In the genomic region with DNA sequence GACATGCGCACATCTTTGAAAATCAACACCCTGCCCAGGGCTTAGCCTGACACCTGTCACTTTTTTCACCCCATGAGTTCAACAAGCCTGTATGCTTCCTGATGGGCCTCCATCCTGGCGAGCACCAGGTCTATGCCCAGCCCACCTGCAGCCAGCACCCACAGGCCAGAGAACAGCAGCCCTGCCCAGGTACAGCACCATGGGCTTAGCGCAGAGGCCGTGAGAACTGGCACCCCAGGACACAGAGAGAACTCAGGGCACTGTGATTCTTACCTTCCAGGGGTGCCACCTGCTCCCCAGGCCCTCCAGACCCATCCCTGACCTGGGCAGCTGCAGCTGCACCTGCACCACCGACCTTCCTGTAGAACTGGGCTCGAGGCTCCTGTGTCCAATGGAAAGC, we compare ENCODE assay signal across 22 cellular contexts.
DNase-seq lines count a peak whose midpoint lies in the region; ATAC-seq and TF ChIP-seq lines count a peak whose summit lies in the region.
"Had no signal": no experiment of that assay in that cellular context is flagged by ENCODE, and none has a peak within 500 bp of the region (broad histone marks: within the 10 kb centered on the region; RNA-seq: fewer than 3 reads in every experiment).

No MANE protein-coding gene starts in this region.

- H3K9me3 ChIP-seq in RWPE2 (ENCODE audit: severe bottlenecking) (no peaks in the 10 kb centered on the region), neuronal stem cell (replicated peaks in 1 of 2; ENCODE audit: control insufficient read depth in 2 of 2, insufficient read depth in 1 of 2, low read depth in 1 of 2, low read length in 2 of 2) (no peaks in the 10 kb centered on the region), spleen (peaks cover 0 to 3% (median 0%) of the 10 kb centered on the region in 8 donors), SJCRH30 (replicated peaks) (no peaks in the 10 kb centered on the region)
- H3K9me3 ChIP-seq: A549, BE2C, HAP-1 had no signal

- H2BK120ac ChIP-seq in neuronal stem cell (ENCODE audit: low read depth, low read length), result no peak overlapping the region

- H2AFZ ChIP-seq in neuronal stem cell (ENCODE audit: low read length), result no peak overlapping the region

- intact Hi-C loops in CD14-positive monocyte (cut with micrococcal nuclease) (no loop called here), spleen (cut with DNase I; ENCODE audit: low total_unique reads) (no loop called here)

- H3K27ac ChIP-seq in RWPE2 (ENCODE audit: poor library complexity, severe bottlenecking) (no peak overlapping the region), neuronal stem cell (replicated peaks; ENCODE audit: low read length) (no peak overlapping the region), spleen (no peak overlapping the region), SJCRH30 (no peak overlapping the region)
- H3K27ac ChIP-seq: A549; BLaER1 treated with 17β-estradiol and CSF1 and Interleukin-3, amounts not matched to agents 10 nM and 100 nM had no signal

- no peak overlapping the region for H3K9ac ChIP-seq in neuronal stem cell (ENCODE audit: low read depth, low read length, poor library complexity)
- H3K9ac ChIP-seq: BLaER1 treated with 17β-estradiol and CSF1 and Interleukin-3, amounts not matched to agents 10 nM and 100 nM had no signal

- H3K18ac ChIP-seq in neuronal stem cell (ENCODE audit: low read length), result no peak overlapping the region

- H3K27ac Mint-ChIP-seq in CD14-positive monocyte, result no peak overlapping the region
- H3K27ac Mint-ChIP-seq: CD4-positive, alpha-beta memory T cell; HFFc6 had no signal

- H3K14ac ChIP-seq in neuronal stem cell (ENCODE audit: low read length), result no peak overlapping the region

- H3K9me3 Mint-ChIP-seq in CD14-positive monocyte, result peaks cover 0 to 8% (median 2%) of the 10 kb centered on the region in 7 donors

- H3K27me3 Mint-ChIP-seq in CD14-positive monocyte (ENCODE audit: low read depth in 3 of 3), result peaks cover 0 to 11% (median 9%) of the 10 kb centered on the region in 3 donors

- TF ChIP-seq POLR2A in spleen (IDR thresholded peaks at IDR 0.05), result no peak

- H3K4me3 Mint-ChIP-seq in CD14-positive monocyte, result no peak overlapping the region
- H3K4me3 Mint-ChIP-seq: CD4-positive, alpha-beta memory T cell; HFFc6 had no signal

- H2BK12ac ChIP-seq in neuronal stem cell (ENCODE audit: low read length), result no peak overlapping the region

- H2BK15ac ChIP-seq in neuronal stem cell (ENCODE audit: low read length), result no peak overlapping the region

- no peaks in the 10 kb centered on the region for H3K36me3 Mint-ChIP-seq in CD14-positive monocyte
- H3K36me3 Mint-ChIP-seq: CD4-positive, alpha-beta memory T cell had no signal

- peaks cover 9% of the 10 kb centered on the region for H3K27me3 ChIP-seq in RWPE2 (ENCODE audit: insufficient read depth, poor library complexity, severe bottlenecking)
- H3K27me3 ChIP-seq in neuronal stem cell (ENCODE audit: control insufficient read depth in 3 of 3, insufficient read depth in 3 of 3, low read depth in 1 of 3, low read length in 3 of 3), result no peaks in the 10 kb centered on the region
- H3K27me3 ChIP-seq in spleen (replicated peaks in 1 of 7), result peaks cover 0 to 34% (median 0%) of the 10 kb centered on the region in 7 donors
- no peaks in the 10 kb centered on the region for H3K27me3 ChIP-seq in SJCRH30
- H3K27me3 ChIP-seq: BE2C had no signal

- ATAC-seq in RWPE2 (ENCODE audit: low read depth) (no peak), GM18909 (IDR thresholded peaks at IDR 0.05; ENCODE audit: poor library complexity, unreplicated experiment) (no peak)
- ATAC-seq: A549 had no signal

- peak overlapping the region; percentile 43 for H2BK5ac ChIP-seq in neuronal stem cell (ENCODE audit: low read length)

- no peak overlapping the region for H2AK5ac ChIP-seq in neuronal stem cell (ENCODE audit: low read depth, low read length)

- no peaks in the 10 kb centered on the region for H3K4me1 Mint-ChIP-seq in CD14-positive monocyte
- H3K4me1 Mint-ChIP-seq: CD4-positive, alpha-beta memory T cell had no signal

- no peak overlapping the region for H4K91ac ChIP-seq in neuronal stem cell (ENCODE audit: low read depth, low read length, poor library complexity)

- DNase-seq in CD14-positive monocyte (ENCODE audit: low spot score) (peak; percentile 18), RWPE2 (ENCODE audit: low spot score) (peak; percentile 16), neuronal stem cell (ENCODE audit: low spot score) (no peak), spleen (peak; percentile 48), SJCRH30 (no peak)
- DNase-seq in activated effector memory CD4-positive, alpha-beta T cell treated with anti-CD3 and anti-CD28 coated beads, Interleukin-2, amount 50 U/mL, for 16 hours, result no peak
- DNase-seq: 8988T; ACHN; AML-193; BE2C; Calu3; CD4-positive, alpha-beta memory T cell; COR-L47; DMS53; DMS79 treated with DMSO at 0.1 percent for 48 hours; GF-D8; GOT3; HFFc6 had no signal

- H3K36me3 ChIP-seq in RWPE2 (ENCODE audit: low read depth) (no peaks in the 10 kb centered on the region), neuronal stem cell (replicated peaks in 1 of 2; ENCODE audit: control insufficient read depth in 2 of 2, insufficient read depth in 2 of 2, low read length in 2 of 2) (no peaks in the 10 kb centered on the region), spleen (no peaks in the 10 kb centered on the region), SJCRH30 (no peaks in the 10 kb centered on the region)
- H3K36me3 ChIP-seq: BE2C; BLaER1 treated with 17β-estradiol and CSF1 and Interleukin-3, amounts not matched to agents 10 nM and 100 nM; HAP-1 had no signal

- WGBS in neuronal stem cell (ENCODE audit: extremely low coverage in 2 of 2, insufficient read length in 2 of 2, insufficient replicate concordance in 1 of 2), 2 donors, result no CpG with 5 or more reads among the region's 6 CpGs
- WGBS in spleen, 5 donors, result 69 to 88% (median 83%) methylated on average over 6 of the region's 6 CpGs

- H3K4me3 ChIP-seq in RWPE2 (ENCODE audit: severe bottlenecking), result no peak overlapping the region
- no peak overlapping the region for H3K4me3 ChIP-seq in neuronal stem cell (ENCODE audit: low read length in 2 of 2)
- no peak overlapping the region for H3K4me3 ChIP-seq in spleen
- no peak overlapping the region for H3K4me3 ChIP-seq in SJCRH30
- H3K4me3 ChIP-seq: A549; BLaER1 treated with 17β-estradiol and CSF1 and Interleukin-3, amounts not matched to agents 10 nM and 100 nM; HAP-1 had no signal

- H3K23ac ChIP-seq in neuronal stem cell (ENCODE audit: low read depth, low read length, poor library complexity), result no peak overlapping the region

- TF ChIP-seq CTCF in CD14-positive monocyte (IDR thresholded peaks at IDR 0.05), result no peak
- TF ChIP-seq CTCF in RWPE2 (IDR thresholded peaks at IDR 0.05; ENCODE audit: poor library complexity, severe bottlenecking), result no peak
- no peak for TF ChIP-seq CTCF in spleen (IDR thresholded peaks at IDR 0.05 in 8 of 11, conservative IDR thresholded peaks at IDR 0.05 in 3 of 11)

- H3K79me1 ChIP-seq in neuronal stem cell (ENCODE audit: low read depth, low read length), result no peaks in the 10 kb centered on the region

- H4K8ac ChIP-seq in neuronal stem cell (ENCODE audit: low read depth, low read length), result no peak overlapping the region

- no peak overlapping the region for H3K4me2 ChIP-seq in neuronal stem cell (ENCODE audit: insufficient read depth, low read length, poor library complexity, severe bottlenecking)
- H3K4me2 ChIP-seq: A549; BLaER1 treated with 17β-estradiol and CSF1 and Interleukin-3, amounts not matched to agents 10 nM and 100 nM had no signal

- no peak overlapping the region for H3K4ac ChIP-seq in neuronal stem cell (ENCODE audit: low read length)

- H3K4me1 ChIP-seq in RWPE2 (ENCODE audit: insufficient read depth, poor library complexity, severe bottlenecking), result no peaks in the 10 kb centered on the region
- H3K4me1 ChIP-seq in neuronal stem cell (ENCODE audit: control insufficient read depth in 2 of 2, insufficient read depth in 1 of 2, low read depth in 1 of 2, low read length in 2 of 2), result peaks cover 0 to 5% of the 10 kb centered on the region in 2 donors
- no peaks in the 10 kb centered on the region for H3K4me1 ChIP-seq in spleen
- H3K4me1 ChIP-seq in SJCRH30, result no peaks in the 10 kb centered on the region
- H3K4me1 ChIP-seq: A549, BE2C, HAP-1 had no signal

Comparison
In these comparisons a context has a peak if more than half of its experiments do, and no peak if none do; other contexts are left out.
1. DNase-seq: peak in CD14-positive monocyte (single experiment), RWPE2 (single experiment) and spleen (single experiment); none in neuronal stem cell (single experiment), activated effector memory CD4-positive, alpha-beta T cell treated with anti-CD3 and anti-CD28 coated beads, Interleukin-2, amount 50 U/mL, for 16 hours (single experiment) and SJCRH30 (0 of 2).